In genomic region chr4:38180456-38180855, GRCh38 we compare ENCODE assay signal across 1 cellular context.
TF ChIP-seq lines count a peak whose summit lies in the region.

No MANE protein-coding gene starts in this region.

TF ChIP-seq in IMR-90, 13 proteins besides CTCF, POLR2A, EP300 and RAD21 (continued from another document):
- TF ChIP-seq, protein P1, sequence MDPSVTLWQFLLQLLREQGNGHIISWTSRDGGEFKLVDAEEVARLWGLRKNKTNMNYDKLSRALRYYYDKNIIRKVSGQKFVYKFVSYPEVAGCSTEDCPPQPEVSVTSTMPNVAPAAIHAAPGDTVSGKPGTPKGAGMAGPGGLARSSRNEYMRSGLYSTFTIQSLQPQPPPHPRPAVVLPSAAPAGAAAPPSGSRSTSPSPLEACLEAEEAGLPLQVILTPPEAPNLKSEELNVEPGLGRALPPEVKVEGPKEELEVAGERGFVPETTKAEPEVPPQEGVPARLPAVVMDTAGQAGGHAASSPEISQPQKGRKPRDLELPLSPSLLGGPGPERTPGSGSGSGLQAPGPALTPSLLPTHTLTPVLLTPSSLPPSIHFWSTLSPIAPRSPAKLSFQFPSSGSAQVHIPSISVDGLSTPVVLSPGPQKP (IDR thresholded peaks at IDR 0.05; ENCODE audit: borderline replicate concordance, low read depth, low read length) = no peak
- TF ChIP-seq RCOR1 (IDR thresholded peaks at IDR 0.05; ENCODE audit: insufficient replicate concordance, low read length) = no peak
- TF ChIP-seq RFX5 (IDR thresholded peaks at IDR 0.05; ENCODE audit: low read depth, low read length) = no peak
- no peak for TF ChIP-seq BHLHE40 (IDR thresholded peaks at IDR 0.05; ENCODE audit: low read depth, low read length)
- no peak for TF ChIP-seq SMC3 (IDR thresholded peaks at IDR 0.05; ENCODE audit: low read depth, low read length)
- TF ChIP-seq, protein P2, sequence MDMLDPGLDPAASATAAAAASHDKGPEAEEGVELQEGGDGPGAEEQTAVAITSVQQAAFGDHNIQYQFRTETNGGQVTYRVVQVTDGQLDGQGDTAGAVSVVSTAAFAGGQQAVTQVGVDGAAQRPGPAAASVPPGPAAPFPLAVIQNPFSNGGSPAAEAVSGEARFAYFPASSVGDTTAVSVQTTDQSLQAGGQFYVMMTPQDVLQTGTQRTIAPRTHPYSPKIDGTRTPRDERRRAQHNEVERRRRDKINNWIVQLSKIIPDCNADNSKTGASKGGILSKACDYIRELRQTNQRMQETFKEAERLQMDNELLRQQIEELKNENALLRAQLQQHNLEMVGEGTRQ (IDR thresholded peaks at IDR 0.05; ENCODE audit: low read depth, low read length) = no peak
- TF ChIP-seq NFE2L2 (IDR thresholded peaks at IDR 0.05; ENCODE audit: low read depth, low read length) = no peak
- TF ChIP-seq MXI1 (IDR thresholded peaks at IDR 0.05; ENCODE audit: borderline replicate concordance, low read depth, low read length) = no peak
- no peak for TF ChIP-seq CHD1 (IDR thresholded peaks at IDR 0.05; ENCODE audit: low read depth, low read length)
- no peak for TF ChIP-seq MAFK (IDR thresholded peaks at IDR 0.05; ENCODE audit: low read depth, low read length)
- TF ChIP-seq CEBPB (IDR thresholded peaks at IDR 0.05; ENCODE audit: low read depth, low read length) = no peak
